In genomic region chr3:98563661-98564281, GRCh38 we compare ENCODE assay signal across 8 cellular contexts. TPM values are rescaled to one million over a fixed set of nuclear protein-coding genes. Genes with fewer than 3 reads are reported as not detected.
DNase-seq lines count a peak whose midpoint lies in the region; ATAC-seq lines count a peak whose summit lies in the region.

No MANE protein-coding gene starts in this region.

- no peaks in the 10 kb centered on the region for H3K27me3 Mint-ChIP-seq in activated T-cell treated with anti-CD3 and anti-CD28 coated beads, Interleukin-2, amount 50 U/mL, for 4 hours (ENCODE audit: low read depth)
- no peaks in the 10 kb centered on the region for H3K27me3 Mint-ChIP-seq in stimulated activated naive CD8-positive, alpha-beta T cell treated with anti-CD3 and anti-CD28 coated beads, Interleukin-15, Interleukin-2, amounts not matched to agents 100 ng/mL and 50 ng/mL, for 24 hours

- ATAC-seq in GM19452 (IDR thresholded peaks at IDR 0.05; ENCODE audit: unreplicated experiment) (peak; percentile 60), HG03432 (IDR thresholded peaks at IDR 0.05; ENCODE audit: unreplicated experiment) (peak; percentile 61)
- ATAC-seq in activated T-cell treated with anti-CD3 and anti-CD28 coated beads, Interleukin-2, amount 50 U/mL, for 4 hours, result peak; percentile 39 to 44

- peaks cover 3% of the 10 kb centered on the region for H3K9me3 Mint-ChIP-seq in activated T-cell treated with anti-CD3 and anti-CD28 coated beads, Interleukin-2, amount 50 U/mL, for 4 hours
- H3K9me3 Mint-ChIP-seq in stimulated activated naive CD8-positive, alpha-beta T cell treated with anti-CD3 and anti-CD28 coated beads, Interleukin-15, Interleukin-2, amounts not matched to agents 100 ng/mL and 50 ng/mL, for 24 hours, result no peaks in the 10 kb centered on the region

- H3K4me1 Mint-ChIP-seq in activated T-cell treated with anti-CD3 and anti-CD28 coated beads, Interleukin-2, amount 50 U/mL, for 4 hours (ENCODE audit: low read depth), result peaks cover 70% of the 10 kb centered on the region
- peaks cover 87% of the 10 kb centered on the region for H3K4me1 Mint-ChIP-seq in stimulated activated naive CD8-positive, alpha-beta T cell treated with anti-CD3 and anti-CD28 coated beads, Interleukin-15, Interleukin-2, amounts not matched to agents 100 ng/mL and 50 ng/mL, for 24 hours (ENCODE audit: low read depth)

- H3K36me3 Mint-ChIP-seq in activated T-cell treated with anti-CD3 and anti-CD28 coated beads, Interleukin-2, amount 50 U/mL, for 4 hours (ENCODE audit: insufficient read depth), result no peaks in the 10 kb centered on the region
- no peaks in the 10 kb centered on the region for H3K36me3 Mint-ChIP-seq in stimulated activated naive CD8-positive, alpha-beta T cell treated with anti-CD3 and anti-CD28 coated beads, Interleukin-15, Interleukin-2, amounts not matched to agents 100 ng/mL and 50 ng/mL, for 24 hours (ENCODE audit: low read depth)

- peak overlapping the region; percentile 24 for H3K4me3 Mint-ChIP-seq in activated T-cell treated with anti-CD3 and anti-CD28 coated beads, Interleukin-2, amount 50 U/mL, for 4 hours
- H3K4me3 Mint-ChIP-seq in stimulated activated naive CD8-positive, alpha-beta T cell treated with anti-CD3 and anti-CD28 coated beads, Interleukin-15, Interleukin-2, amounts not matched to agents 100 ng/mL and 50 ng/mL, for 24 hours, result peak overlapping the region; percentile 45

- H3K27ac ChIP-seq in substantia nigra (ENCODE audit: low read depth, low read length, poor library complexity, severe bottlenecking), result no peak overlapping the region

- H3K27ac Mint-ChIP-seq in stimulated activated naive CD8-positive, alpha-beta T cell treated with anti-CD3 and anti-CD28 coated beads, Interleukin-15, Interleukin-2, amounts not matched to agents 100 ng/mL and 50 ng/mL, for 24 hours, result peak overlapping the region; percentile 94

- peak; percentile 66 for DNase-seq in CD1c-positive myeloid dendritic cell (ENCODE audit: extremely low spot score)
- no peak for DNase-seq in activated T-cell treated with anti-CD3 and anti-CD28 coated beads, Interleukin-2, amount 50 U/mL, for 4 hours
- no peak for DNase-seq in HuH-7 (ENCODE audit: low spot score)
- no peak for DNase-seq in effector CD8-positive, alpha-beta T cell (lab: John Stamatoyannopoulos, UW)
- DNase-seq in substantia nigra (lab: John Stamatoyannopoulos, UW), result no peak

RNA-seq across cellular contexts. Expression of gene CPOX, which starts 29.6 kb away (rescaled TPM):
- 10 to 100 TPM; 46.0 to 50.0 (median 48.5) TPM for total RNA-seq in activated T-cell treated with anti-CD3 and anti-CD28 coated beads, Interleukin-2, amount 50 U/mL, for 4 hours

RNA-seq across cellular contexts. Expression of gene GPR15, which starts 32.0 kb away (rescaled TPM):
- total RNA-seq in activated T-cell treated with anti-CD3 and anti-CD28 coated beads, Interleukin-2, amount 50 U/mL, for 4 hours, result 1 to 10 TPM; 1.4 to 2.0 (median 1.5) TPM

RNA-seq across cellular contexts. Expression of gene CLDND1, which starts 41.1 kb away (rescaled TPM):
- 100 to 1,000 TPM; 222 to 249 (median 241) TPM for total RNA-seq in activated T-cell treated with anti-CD3 and anti-CD28 coated beads, Interleukin-2, amount 50 U/mL, for 4 hours
